In the genomic region with DNA sequence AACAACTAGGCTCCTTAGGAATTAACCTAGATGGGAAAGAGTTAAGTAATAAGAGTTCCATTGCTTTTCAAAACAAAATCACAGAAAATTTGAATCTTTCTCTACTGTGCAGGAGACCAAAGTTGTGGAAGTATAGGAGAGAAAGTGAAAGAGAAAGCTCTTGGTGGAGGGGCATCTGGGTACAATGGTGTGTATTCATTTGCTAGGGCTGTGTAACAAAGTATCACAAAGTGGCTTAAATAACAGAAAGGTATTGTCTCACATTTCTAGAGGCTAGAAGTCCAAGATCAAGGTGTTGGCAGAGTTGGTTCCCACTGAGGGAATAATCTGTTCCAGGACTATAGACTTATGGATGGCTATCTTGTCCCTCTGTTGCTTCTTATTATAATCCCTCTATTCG, we compare ENCODE assay signal across 13 cellular contexts. TPM values are rescaled to one million over a fixed set of nuclear protein-coding genes. Genes with fewer than 3 reads are reported as not detected.
DNase-seq lines count a peak whose midpoint lies in the region; ATAC-seq and TF ChIP-seq lines count a peak whose summit lies in the region.
"Had no signal": no experiment of that assay in that cellular context is flagged by ENCODE, and none has a peak within 500 bp of the region (broad histone marks: within the 10 kb centered on the region; RNA-seq: fewer than 3 reads in every experiment).

No MANE protein-coding gene starts in this region.

- intact Hi-C loops in natural killer cell (cut with micrococcal nuclease): no loop called here

- no peaks in the 10 kb centered on the region for H3F3A ChIP-seq in Loucy (ENCODE audit: low read depth)

- peak overlapping the region in 1 of 2 donors; percentile 68 for H3K27ac Mint-ChIP-seq in natural killer cell
- peak overlapping the region in 1 of 2 donors; percentile 56 for H3K27ac Mint-ChIP-seq in natural killer cell treated with Interleukin-12 subunit alpha and Interleukin-12 subunit beta and Interleukin-15 and Interleukin-18, amount 100 ng/mL, for 72 hours
- no peak overlapping the region for H3K27ac Mint-ChIP-seq in stimulated activated naive B cell treated with anti-CD40 and anti-IgM and Interleukin-4, amounts not matched to agents 10 μg/mL and 1 μg/mL and 100 μg/mL, for 72 hours

- no peaks in the 10 kb centered on the region for H3K36me3 Mint-ChIP-seq in natural killer cell
- no peaks in the 10 kb centered on the region for H3K36me3 Mint-ChIP-seq in natural killer cell treated with Interleukin-12 subunit alpha and Interleukin-12 subunit beta and Interleukin-15 and Interleukin-18, amount 100 ng/mL, for 72 hours
- H3K36me3 Mint-ChIP-seq in stimulated activated naive B cell treated with anti-CD40 and anti-IgM and Interleukin-4, amounts not matched to agents 10 μg/mL and 1 μg/mL and 100 μg/mL, for 72 hours: no peaks in the 10 kb centered on the region

- H3K9me3 ChIP-seq in Loucy (ENCODE audit: insufficient read depth, low read depth, low read length): no peaks in the 10 kb centered on the region

- no peaks in the 10 kb centered on the region for H3K27me3 ChIP-seq in Loucy (ENCODE audit: insufficient read depth, low read length, poor library complexity, severe bottlenecking)

- in situ Hi-C loops in astrocyte of the spinal cord (cut with HindIII; ENCODE audit: low sequenced_read_pairs): no loop called here

- H2AFZ ChIP-seq in Loucy (ENCODE audit: low read length): peak overlapping the region; percentile 97

- H3K27ac ChIP-seq in substantia nigra (ENCODE audit: low read depth, low read length, poor library complexity, severe bottlenecking): no peak overlapping the region
- H3K27ac ChIP-seq: skin epidermis had no signal

- DNase-seq in natural killer cell: no peak
- DNase-seq in natural killer cell treated with Interleukin-12 subunit alpha and Interleukin-12 subunit beta and Interleukin-15 and Interleukin-18, amount 100 ng/mL, for 72 hours (ENCODE audit: low spot score): no peak
- DNase-seq in astrocyte of the spinal cord (ENCODE audit: low read depth, low spot score): peak; percentile 6
- DNase-seq in substantia nigra (lab: John Stamatoyannopoulos, UW): no peak
- DNase-seq in stimulated activated naive B cell treated with anti-CD40 and anti-IgM and Interleukin-4, amounts not matched to agents 10 μg/mL and 1 μg/mL and 100 μg/mL, for 72 hours: no peak
- no peak for DNase-seq in stimulated activated CD4-positive, alpha-beta T cell treated with anti-CD3 and anti-CD28 coated beads, Interleukin-12 subunit alpha, Interleukin-12 subunit beta, amount 100 ng/mL, for 4 hours
- DNase-seq: activated CD4-positive, alpha-beta T cell treated with anti-CD3 and anti-CD28 coated beads for 48 hours; amygdala; NCI-H2171 treated with DMSO at 0.1 percent for 48 hours; SIG-M5 had no signal

- H3K4me3 Mint-ChIP-seq in natural killer cell: peak overlapping the region; percentile 14
- H3K4me3 Mint-ChIP-seq in natural killer cell treated with Interleukin-12 subunit alpha and Interleukin-12 subunit beta and Interleukin-15 and Interleukin-18, amount 100 ng/mL, for 72 hours: no peak overlapping the region
- no peak overlapping the region for H3K4me3 Mint-ChIP-seq in stimulated activated naive B cell treated with anti-CD40 and anti-IgM and Interleukin-4, amounts not matched to agents 10 μg/mL and 1 μg/mL and 100 μg/mL, for 72 hours

- TF ChIP-seq CTCF in natural killer cell (IDR thresholded peaks at IDR 0.05): no peak
- no peak for TF ChIP-seq CTCF in Loucy (conservative IDR thresholded peaks at IDR 0.05; ENCODE audit: low read length)
- TF ChIP-seq CTCF in astrocyte of the spinal cord (IDR thresholded peaks at IDR 0.05; ENCODE audit: low read depth, low read length): no peak

- ATAC-seq in natural killer cell: peak in 2 of 3 donors; percentile 69 to 75
- ATAC-seq in natural killer cell treated with Interleukin-12 subunit alpha and Interleukin-12 subunit beta and Interleukin-15 and Interleukin-18, amount 100 ng/mL, for 72 hours: no peak
- ATAC-seq in GM18520 (IDR thresholded peaks at IDR 0.05; ENCODE audit: unreplicated experiment): no peak
- ATAC-seq in stimulated activated naive B cell treated with anti-CD40 and anti-IgM and Interleukin-4, amounts not matched to agents 10 μg/mL and 1 μg/mL and 100 μg/mL, for 72 hours (replicated peaks): no peak

- no peaks in the 10 kb centered on the region for H3K9me2 ChIP-seq in Loucy (replicated peaks; ENCODE audit: low read depth, low read length)

- peaks cover 21% of the 10 kb centered on the region for H3K4me1 ChIP-seq in Loucy (ENCODE audit: insufficient read depth, low read length, poor library complexity, severe bottlenecking)

- H3K36me3 ChIP-seq in Loucy (ENCODE audit: insufficient read depth, low read length): no peaks in the 10 kb centered on the region

- H3K4me1 Mint-ChIP-seq in natural killer cell: peaks cover 10% of the 10 kb centered on the region in 2 donors
- peaks cover 8 to 10% of the 10 kb centered on the region in 2 donors for H3K4me1 Mint-ChIP-seq in natural killer cell treated with Interleukin-12 subunit alpha and Interleukin-12 subunit beta and Interleukin-15 and Interleukin-18, amount 100 ng/mL, for 72 hours (ENCODE audit: low read depth in 2 of 2)
- peaks cover 5 to 9% of the 10 kb centered on the region in 2 donors for H3K4me1 Mint-ChIP-seq in stimulated activated naive B cell treated with anti-CD40 and anti-IgM and Interleukin-4, amounts not matched to agents 10 μg/mL and 1 μg/mL and 100 μg/mL, for 72 hours

- no peaks in the 10 kb centered on the region for H4K20me1 ChIP-seq in Loucy (ENCODE audit: insufficient read depth, low read length, poor library complexity, severe bottlenecking)

- peak overlapping the region; percentile 69 for H3K4me2 ChIP-seq in Loucy (ENCODE audit: low read depth, low read length, poor library complexity, severe bottlenecking)

- H3K27me3 Mint-ChIP-seq in natural killer cell (ENCODE audit: low read depth in 2 of 2): peaks cover 5 to 8% of the 10 kb centered on the region in 2 donors
- peaks cover 8 to 15% of the 10 kb centered on the region in 2 donors for H3K27me3 Mint-ChIP-seq in natural killer cell treated with Interleukin-12 subunit alpha and Interleukin-12 subunit beta and Interleukin-15 and Interleukin-18, amount 100 ng/mL, for 72 hours
- H3K27me3 Mint-ChIP-seq in stimulated activated naive B cell treated with anti-CD40 and anti-IgM and Interleukin-4, amounts not matched to agents 10 μg/mL and 1 μg/mL and 100 μg/mL, for 72 hours: peaks cover 5 to 6% of the 10 kb centered on the region in 2 donors

- H3K9ac ChIP-seq in Loucy (ENCODE audit: low read depth, low read length, poor library complexity, severe bottlenecking): peak overlapping the region; percentile 56

- H3K9me3 Mint-ChIP-seq in natural killer cell: no peaks in the 10 kb centered on the region
- no peaks in the 10 kb centered on the region for H3K9me3 Mint-ChIP-seq in natural killer cell treated with Interleukin-12 subunit alpha and Interleukin-12 subunit beta and Interleukin-15 and Interleukin-18, amount 100 ng/mL, for 72 hours
- no peaks in the 10 kb centered on the region for H3K9me3 Mint-ChIP-seq in stimulated activated naive B cell treated with anti-CD40 and anti-IgM and Interleukin-4, amounts not matched to agents 10 μg/mL and 1 μg/mL and 100 μg/mL, for 72 hours

- H3K79me2 ChIP-seq in Loucy (ENCODE audit: insufficient read depth, low read length): no peaks in the 10 kb centered on the region

- peak overlapping the region; percentile 61 for H3K4me3 ChIP-seq in Loucy (ENCODE audit: low read length, poor library complexity, severe bottlenecking)
- no peak overlapping the region for H3K4me3 ChIP-seq in astrocyte of the spinal cord (ENCODE audit: low read depth, low read length)
- H3K4me3 ChIP-seq: skin epidermis had no signal

RNA-seq across cellular contexts. Expression of gene GORASP2, which starts 50.5 kb away (rescaled TPM):
- 10 to 100 TPM; 75.3 to 94.5 (median 80.3) TPM for total RNA-seq in natural killer cell
- total RNA-seq in natural killer cell treated with Interleukin-12 subunit alpha and Interleukin-12 subunit beta and Interleukin-15 and Interleukin-18, amount 100 ng/mL, for 72 hours: 10 to 100 TPM; 64.3 to 99.0 TPM

Comparison
In these comparisons a context has a peak if more than half of its experiments do, and no peak if none do; other contexts are left out.
1. ATAC-seq: peak in natural killer cell (2 of 3); none in natural killer cell treated with Interleukin-12 subunit alpha and Interleukin-12 subunit beta and Interleukin-15 and Interleukin-18, amount 100 ng/mL, for 72 hours (0 of 2), GM18520 (single experiment) and stimulated activated naive B cell treated with anti-CD40 and anti-IgM and Interleukin-4, amounts not matched to agents 10 μg/mL and 1 μg/mL and 100 μg/mL, for 72 hours (0 of 2).